14 cellular contexts compared by ENCODE assay signal in genomic region chr2:146762786-146763185, GRCh38.
"Had no signal": no experiment of that assay in that cellular context is flagged by ENCODE, and none has a peak within 500 bp of the region (broad histone marks: within the 10 kb centered on the region; RNA-seq: fewer than 3 reads in every experiment).

No MANE protein-coding gene starts in this region.

- H3K9me3 ChIP-seq: gastrocnemius medialis, stomach, thoracic aorta had no signal

- DNase-seq: effector memory CD8-positive, alpha-beta T cell; gastrocnemius medialis; heart right ventricle; kidney; left colon; naive thymus-derived CD4-positive, alpha-beta T cell; nephron progenitor cell; posterior cingulate gyrus; stimulated activated naive CD4-positive, alpha-beta T cell; stomach; substantia nigra; transverse colon had no signal

- H3K36me3 ChIP-seq: gastrocnemius medialis, heart right ventricle, stomach, thoracic aorta, transverse colon had no signal

- ATAC-seq: effector memory CD8-positive, alpha-beta T cell; gastrocnemius medialis; heart right ventricle; left colon; naive thymus-derived CD4-positive, alpha-beta T cell; sciatic nerve had no signal

- H3K4me1 ChIP-seq: gastrocnemius medialis, heart right ventricle, stomach, transverse colon had no signal

- H3K4me3 ChIP-seq: gastrocnemius medialis, heart right ventricle, stomach, thoracic aorta, transverse colon had no signal

- H3K27ac ChIP-seq: gastrocnemius medialis, heart right ventricle, stomach, thoracic aorta, transverse colon had no signal

- H3K27me3 ChIP-seq: gastrocnemius medialis, heart right ventricle, stomach, transverse colon had no signal
